ENCODE assay signal across 13 cellular contexts in genomic region chr2:160836755-160837154, GRCh38.
DNase-seq lines count a peak whose midpoint lies in the region; ATAC-seq and TF ChIP-seq lines count a peak whose summit lies in the region.
"Had no signal": no experiment of that assay in that cellular context is flagged by ENCODE, and none has a peak within 500 bp of the region (broad histone marks: within the 10 kb centered on the region; RNA-seq: fewer than 3 reads in every experiment).

No MANE protein-coding gene starts in this region.

- no peak for TF ChIP-seq RAD21 in Ishikawa (IDR thresholded peaks at IDR 0.05; ENCODE audit: low read depth)

- H3K27ac Mint-ChIP-seq in chondrocyte (ENCODE audit: unreplicated experiment) (peak overlapping the region; percentile 84), mesothelial cell of epicardium (peak overlapping the region; percentile 80)
- H3K27ac Mint-ChIP-seq: activated T-cell treated with anti-CD3 and anti-CD28 coated beads, Interleukin-2, amount 50 U/mL, for 24 hours; CD14-positive monocyte had no signal

- H3K27me3 Mint-ChIP-seq in chondrocyte (ENCODE audit: low read depth): no peaks in the 10 kb centered on the region
- H3K27me3 Mint-ChIP-seq in mesothelial cell of epicardium (ENCODE audit: low read depth): no peaks in the 10 kb centered on the region
- H3K27me3 Mint-ChIP-seq: activated T-cell treated with anti-CD3 and anti-CD28 coated beads, Interleukin-2, amount 50 U/mL, for 24 hours had no signal

- peaks cover 2% of the 10 kb centered on the region for H3K36me3 Mint-ChIP-seq in chondrocyte (ENCODE audit: low read depth)
- no peaks in the 10 kb centered on the region for H3K36me3 Mint-ChIP-seq in mesothelial cell of epicardium
- H3K36me3 Mint-ChIP-seq: CD14-positive monocyte had no signal

- no peak for ATAC-seq in HG02588 (IDR thresholded peaks at IDR 0.05; ENCODE audit: unreplicated experiment)
- ATAC-seq in HG03097 (IDR thresholded peaks at IDR 0.05; ENCODE audit: low FRiP score, unreplicated experiment): no peak
- no peak for ATAC-seq in HG03378 (IDR thresholded peaks at IDR 0.05; ENCODE audit: unreplicated experiment)
- ATAC-seq: heart left ventricle, mucosa of descending colon had no signal

- TF ChIP-seq CTCF in chondrocyte (IDR thresholded peaks at IDR 0.05) (no peak), mesothelial cell of epicardium (IDR thresholded peaks at IDR 0.05; ENCODE audit: unreplicated experiment) (no peak)

- peak; percentile 93 for DNase-seq in AG08395 (ENCODE audit: low spot score)
- DNase-seq in chondrocyte (ENCODE audit: low spot score): no peak
- no peak for DNase-seq in mesothelial cell of epicardium (ENCODE audit: low spot score in 2 of 2, unreplicated experiment in 2 of 2)
- no peak for DNase-seq in AML-193 (lab: John Stamatoyannopoulos, UW)
- DNase-seq: activated T-cell treated with anti-CD3 and anti-CD28 coated beads, Interleukin-2, amount 50 U/mL, for 24 hours; heart left ventricle; mucosa of descending colon; NCI-H1930 had no signal

- H3K4me3 Mint-ChIP-seq in chondrocyte (ENCODE audit: unreplicated experiment): no peak overlapping the region
- H3K4me3 Mint-ChIP-seq in mesothelial cell of epicardium: no peak overlapping the region
- H3K4me3 Mint-ChIP-seq: activated T-cell treated with anti-CD3 and anti-CD28 coated beads, Interleukin-2, amount 50 U/mL, for 24 hours; CD14-positive monocyte had no signal

- peaks cover 17% of the 10 kb centered on the region for H3K4me1 Mint-ChIP-seq in chondrocyte (ENCODE audit: low read depth)
- peaks cover 14% of the 10 kb centered on the region for H3K4me1 Mint-ChIP-seq in mesothelial cell of epicardium
- H3K4me1 Mint-ChIP-seq: CD14-positive monocyte had no signal

- TF ChIP-seq EP300 in Ishikawa (IDR thresholded peaks at IDR 0.05; ENCODE audit: borderline replicate concordance): peak; percentile 60; the same call in 1 of the 2 replicates

- H3K9me3 Mint-ChIP-seq in chondrocyte (ENCODE audit: low read depth): peaks cover 11% of the 10 kb centered on the region
- peaks cover 28% of the 10 kb centered on the region for H3K9me3 Mint-ChIP-seq in mesothelial cell of epicardium
- H3K9me3 Mint-ChIP-seq: activated T-cell treated with anti-CD3 and anti-CD28 coated beads, Interleukin-2, amount 50 U/mL, for 24 hours had no signal

TF ChIP-seq in Ishikawa, 13 proteins besides CTCF, POLR2A, EP300 and RAD21:
- TF ChIP-seq ZBTB7A (IDR thresholded peaks at IDR 0.05; ENCODE audit: low read depth): no peak
- peak; percentile 89 for TF ChIP-seq TEAD4 (IDR thresholded peaks at IDR 0.05)
- peak; percentile 55; the same call in 1 of the 2 replicates for TF ChIP-seq TCF12 (IDR thresholded peaks at IDR 0.05; ENCODE audit: low read depth)
- no peak for TF ChIP-seq REST (IDR thresholded peaks at IDR 0.05; ENCODE audit: low read depth)
- no peak for TF ChIP-seq MAX (IDR thresholded peaks at IDR 0.05)
- 0 out of 2 replicates have a peak, but pooled peaks have one; percentile 18 for TF ChIP-seq YY1 (IDR thresholded peaks at IDR 0.05; ENCODE audit: low read depth)
- no peak for TF ChIP-seq CEBPB (IDR thresholded peaks at IDR 0.05)
- peak; percentile 22; the same call in 1 of the 2 replicates for TF ChIP-seq NFIC (IDR thresholded peaks at IDR 0.05)
- no peak for TF ChIP-seq USF1 (IDR thresholded peaks at IDR 0.05)
